32 cellular contexts compared by ENCODE assay signal in genomic region chr6:38025431-38025830, GRCh38.
"Had no signal": no experiment of that assay in that cellular context is flagged by ENCODE, and none has a peak within 500 bp of the region (broad histone marks: within the 10 kb centered on the region; RNA-seq: fewer than 3 reads in every experiment).

No MANE protein-coding gene starts in this region.

- H3K27ac ChIP-seq: cardiac muscle cell, coronary artery, dorsolateral prefrontal cortex, neutrophil, ovary, psoas muscle, sigmoid colon, testis, uterus had no signal

- H3K4me3 Mint-ChIP-seq: activated B cell treated with CpG ODN at 0.5 μM for 24 hours; activated CD8-positive, alpha-beta memory T cell treated with anti-CD3 and anti-CD28 coated beads, Interleukin-2, amount 10 ng/mL, durations not matched to agents 7 days and 5 days; activated CD8-positive, alpha-beta T cell treated with anti-CD3 and anti-CD28 coated beads for 36 hours; activated naive CD8-positive, alpha-beta T cell; brain; naive B cell; nephron progenitor cell; T-helper 2 cell treated with Interferon-gamma antibody and Interleukin-4, amounts not matched to agents 5 μg/mL and 100 μg/mL, for 36 hours had no signal

- H3K27me3 Mint-ChIP-seq: activated B cell treated with CpG ODN at 0.5 μM for 24 hours; activated CD8-positive, alpha-beta memory T cell treated with anti-CD3 and anti-CD28 coated beads, Interleukin-2, amount 10 ng/mL, durations not matched to agents 7 days and 5 days; activated CD8-positive, alpha-beta T cell treated with anti-CD3 and anti-CD28 coated beads for 36 hours; activated naive CD8-positive, alpha-beta T cell; naive B cell had no signal

- H3K36me3 Mint-ChIP-seq: naive B cell had no signal

- H3K36me3 ChIP-seq: cardiac muscle cell, neutrophil, ovary, sigmoid colon, uterus had no signal

- H3K9me3 ChIP-seq: neutrophil, ovary, psoas muscle, sigmoid colon, testis, uterus had no signal

- DNase-seq: activated B cell treated with CpG ODN at 0.5 μM for 24 hours; activated CD4-positive, alpha-beta T cell treated with anti-CD3 and anti-CD28 coated beads, Interleukin-2, amount 50 U/mL, for 1 hour; activated CD8-positive, alpha-beta memory T cell treated with anti-CD3 and anti-CD28 coated beads, Interleukin-2, amount 10 ng/mL, durations not matched to agents 7 days and 5 days; activated CD8-positive, alpha-beta T cell treated with anti-CD3 and anti-CD28 coated beads for 36 hours; activated naive CD4-positive, alpha-beta T cell; activated T-cell treated with anti-CD3 and anti-CD28 coated beads, Interleukin-2, amount 50 U/mL, for 48 hours; aorta; cerebellar nuclear complex; dorsolateral prefrontal cortex; effector memory CD4-positive, alpha-beta T cell; erythroblast; glutamatergic neuron; left cardiac atrium; mammary epithelial cell; naive B cell; nephron progenitor cell; ovary; psoas muscle; sigmoid colon; stimulated activated CD4-positive, alpha-beta T cell treated with anti-CD3 and anti-CD28 coated beads, Interleukin-15, amount 100 ng/mL, for 24 hours; stimulated activated CD4-positive, alpha-beta T cell treated with anti-CD3 and anti-CD28 coated beads, Interleukin-2, amount 100 ng/mL, for 24 hours; stimulated activated naive CD4-positive, alpha-beta T cell treated with Interleukin-2 at 50 U/mL for 16 hours; T-helper 1 cell; testis; trophoblast cell; uterus had no signal

- H3K27me3 ChIP-seq: cardiac muscle cell, dorsolateral prefrontal cortex, neutrophil, ovary, sigmoid colon, testis, uterus had no signal

- H3K27ac Mint-ChIP-seq: activated B cell treated with CpG ODN at 0.5 μM for 24 hours; activated CD8-positive, alpha-beta memory T cell treated with anti-CD3 and anti-CD28 coated beads, Interleukin-2, amount 10 ng/mL, durations not matched to agents 7 days and 5 days; activated CD8-positive, alpha-beta T cell treated with anti-CD3 and anti-CD28 coated beads for 36 hours; activated naive CD8-positive, alpha-beta T cell; brain; nephron progenitor cell; T-helper 2 cell treated with Interferon-gamma antibody and Interleukin-4, amounts not matched to agents 5 μg/mL and 100 μg/mL, for 36 hours had no signal

- H3K4me1 ChIP-seq: uterus had no signal

- H3K4me3 ChIP-seq: cardiac muscle cell, coronary artery, dorsolateral prefrontal cortex, ovary, psoas muscle, sigmoid colon, testis, uterus had no signal

- ATAC-seq: activated CD8-positive, alpha-beta memory T cell treated with anti-CD3 and anti-CD28 coated beads, Interleukin-2, amount 10 ng/mL, durations not matched to agents 7 days and 5 days; activated CD8-positive, alpha-beta T cell treated with anti-CD3 and anti-CD28 coated beads for 36 hours; left cardiac atrium; psoas muscle had no signal
